In genomic region chr12:49707127-49707811, GRCh38 we compare ENCODE assay signal across 8 cellular contexts. TPM values are rescaled to one million over a fixed set of nuclear protein-coding genes. Genes with fewer than 3 reads are reported as not detected.
A peak's percentile ranks its signal among the peaks of the same experiment; 100 is the strongest.
DNase-seq lines count a peak whose midpoint lies in the region; ATAC-seq, FAIRE-seq and TF ChIP-seq lines count a peak whose summit lies in the region.

Gene FMNL3, minus strand, starts transcription at chr12:49707405. Its CDS starts 225 bp downstream, at chr12:49707180.

- peak within 1 kb of the TSS; percentile 67 for H2AFZ ChIP-seq in keratinocyte (ENCODE audit: control insufficient read depth, low read length)

- H3K79me2 ChIP-seq in keratinocyte (ENCODE audit: control insufficient read depth, insufficient read depth, low read length) = no peaks in the 10 kb centered on the region

- no peak within 1 kb of the TSS for H3K27ac ChIP-seq in keratinocyte (ENCODE audit: control insufficient read depth, insufficient read depth, low read length)

- H3K9me1 ChIP-seq in keratinocyte (ENCODE audit: control insufficient read depth, extremely low read depth, insufficient read depth, low read length) = no peaks in the 10 kb centered on the region

- ATAC-seq in GM19025 (IDR thresholded peaks at IDR 0.05; ENCODE audit: low read depth, unreplicated experiment) (peak; percentile 86), HG03280 (IDR thresholded peaks at IDR 0.05; ENCODE audit: unreplicated experiment) (peak; percentile 91)
- ATAC-seq in central memory CD8-positive, alpha-beta T cell (replicated peaks; ENCODE audit: extremely low read depth, poor library complexity, severe bottlenecking) = peak; percentile 95

- H4K20me1 ChIP-seq in keratinocyte (ENCODE audit: control insufficient read depth, extremely low read depth, insufficient read depth, low read length) = no peaks in the 10 kb centered on the region

- H3K27me3 Mint-ChIP-seq in central memory CD8-positive, alpha-beta T cell = peaks cover 16% of the 10 kb centered on the region

- peak within 1 kb of the TSS; percentile 89 for H3K27ac Mint-ChIP-seq in central memory CD8-positive, alpha-beta T cell (ENCODE audit: low read depth)

- H3K9me3 Mint-ChIP-seq in central memory CD8-positive, alpha-beta T cell = no peaks in the 10 kb centered on the region

- H3K36me3 ChIP-seq in keratinocyte (ENCODE audit: control insufficient read depth in 2 of 2, extremely low read depth in 1 of 2, insufficient read depth in 2 of 2, low read length in 2 of 2) = no peaks in the 10 kb centered on the region

- TF ChIP-seq CTCF in AG10803 (conservative IDR thresholded peaks at IDR 0.05; ENCODE audit: low read length) = peak; percentile 74
- peak; percentile 77 to 91 (median 89) for TF ChIP-seq CTCF in keratinocyte (optimal IDR thresholded peaks at IDR 0.05 in 1 of 3, IDR thresholded peaks at IDR 0.05 in 1 of 3, conservative IDR thresholded peaks at IDR 0.05 in 1 of 3; ENCODE audit: extremely low read depth in 1 of 3, insufficient read depth in 2 of 3, low read length in 3 of 3)

- peaks cover 48% of the 10 kb centered on the region for H3K4me1 Mint-ChIP-seq in central memory CD8-positive, alpha-beta T cell

- dilution Hi-C loops in keratinocyte (cut with MboI; ENCODE audit: extremely low pct_ligation_motif_present, low sequenced_read_pairs) = no loop called here

- no peaks in the 10 kb centered on the region for H3K4me1 ChIP-seq in keratinocyte (ENCODE audit: control insufficient read depth, extremely low read depth, insufficient read depth, low read length)

- peaks cover 5% of the 10 kb centered on the region for H3K36me3 Mint-ChIP-seq in central memory CD8-positive, alpha-beta T cell (ENCODE audit: insufficient read depth)

- FAIRE-seq in keratinocyte (lab: Jason Lieb, UNC) = no peak

- peak within 1 kb of the TSS; percentile 84 for H3K4me3 ChIP-seq in AG10803 (ENCODE audit: low read length)
- peak within 1 kb of the TSS; percentile 48 to 64 (median 62) for H3K4me3 ChIP-seq in keratinocyte (ENCODE audit: control insufficient read depth in 2 of 3, extremely low read depth in 1 of 3, insufficient read depth in 2 of 3, low read depth in 1 of 3, low read length in 3 of 3)

- peak within 1 kb of the TSS; percentile 68 for H3K4me2 ChIP-seq in keratinocyte (ENCODE audit: control insufficient read depth, extremely low read depth, insufficient read depth, low read depth, low read length)

- no peaks in the 10 kb centered on the region for H3K9me3 ChIP-seq in keratinocyte (ENCODE audit: control insufficient read depth, low read depth, low read length)

- H3K4me3 Mint-ChIP-seq in central memory CD8-positive, alpha-beta T cell = peak within 1 kb of the TSS; percentile 92

- H3K9ac ChIP-seq in keratinocyte (ENCODE audit: control insufficient read depth, extremely low read depth, insufficient read depth, low read length) = peak within 1 kb of the TSS; percentile 40

- H3K27me3 ChIP-seq in keratinocyte (ENCODE audit: control insufficient read depth, extremely low read depth, insufficient read depth, low read length) = peaks cover 44% of the 10 kb centered on the region

- peak; percentile 96 for DNase-seq in AG10803 (ENCODE audit: low read depth)
- peak; percentile 69 for DNase-seq in NCI-H345 (lab: John Stamatoyannopoulos, UW)
- peak; percentile 96 for DNase-seq in activated CD4-positive, CD25-positive, alpha-beta regulatory T cell treated with anti-CD3 and anti-CD28 coated beads, Interleukin-2, amount 50 U/mL, for 16 hours (ENCODE audit: low read depth, low spot score)
- DNase-seq in central memory CD8-positive, alpha-beta T cell (ENCODE audit: low spot score in 2 of 2) = peak; percentile 98
- DNase-seq in keratinocyte (ENCODE audit: low read depth, low spot score) = peak; percentile 50
- peak; percentile 99 to 100 for DNase-seq in stimulated activated CD4-positive, alpha-beta T cell treated with anti-CD3 and anti-CD28 coated beads, Interleukin-15, amount 100 ng/mL, for 1 hour (ENCODE audit: low read depth in 1 of 2, low spot score in 1 of 2)

RNA-seq across cellular contexts. Expression of gene FMNL3, which starts in this region (rescaled TPM):
- 1.1 to 1.4 TPM (median 1.2 TPM) in 3 replicates for polyA plus RNA-seq in keratinocyte
- polyA plus RNA-seq in keratinocyte (2011; ENCODE audit: low read depth) = 0.05 TPM
- 1.3 and 1.4 TPM in 2 replicates for polyA plus RNA-seq in keratinocyte (2011; cell fraction: cytosol; rRNA removed)
- polyA plus RNA-seq in keratinocyte (2011; cell fraction: nucleus; rRNA removed) = 2.9 and 3.3 TPM in 2 replicates
- 0.41 and 1.3 TPM in 2 replicates for polyA plus RNA-seq in keratinocyte (2012; ENCODE audit: low replicate concordance)
- 3.9 to 5.2 TPM (median 4.9 TPM) in 3 replicates for polyA minus RNA-seq in keratinocyte
- 5.2 TPM for polyA minus RNA-seq in keratinocyte (2011; cell fraction: cytosol; rRNA and poly(A)+ RNA removed)
- polyA minus RNA-seq in keratinocyte (2011; cell fraction: nucleus; rRNA and poly(A)+ RNA removed) = 2.1 and 4.6 TPM in 2 replicates
